ENCODE assay signal across 1 cellular context in genomic region chr5:178577376-178577839, GRCh38.
TF ChIP-seq lines count a peak whose summit lies in the region.

No MANE protein-coding gene starts in this region.

TF ChIP-seq in WTC11, 78 proteins besides CTCF, POLR2A, EP300 and RAD21 (continued from another document):
- TF ChIP-seq MAX (CRISPR knock-in tag; IDR thresholded peaks at IDR 0.05) (peak; percentile 65), ZNF317 (CRISPR knock-in tag; IDR thresholded peaks at IDR 0.05; ENCODE audit: borderline replicate concordance, low read depth) (no peak), ZNF512 (CRISPR knock-in tag; IDR thresholded peaks at IDR 0.05; ENCODE audit: borderline replicate concordance) (no peak), E2F4 (CRISPR knock-in tag; IDR thresholded peaks at IDR 0.05; ENCODE audit: borderline replicate concordance, low read depth) (no peak), GTF2I (CRISPR knock-in tag; conservative IDR thresholded peaks at IDR 0.05) (no peak), IRF2 (CRISPR knock-in tag; IDR thresholded peaks at IDR 0.05; ENCODE audit: borderline replicate concordance, low read depth) (no peak), SOX15 (CRISPR knock-in tag; IDR thresholded peaks at IDR 0.05) (no peak), ZSCAN18 (CRISPR knock-in tag; IDR thresholded peaks at IDR 0.05) (no peak), PRRX2 (CRISPR knock-in tag; IDR thresholded peaks at IDR 0.05) (no peak)
- TF ChIP-seq, protein P1, sequence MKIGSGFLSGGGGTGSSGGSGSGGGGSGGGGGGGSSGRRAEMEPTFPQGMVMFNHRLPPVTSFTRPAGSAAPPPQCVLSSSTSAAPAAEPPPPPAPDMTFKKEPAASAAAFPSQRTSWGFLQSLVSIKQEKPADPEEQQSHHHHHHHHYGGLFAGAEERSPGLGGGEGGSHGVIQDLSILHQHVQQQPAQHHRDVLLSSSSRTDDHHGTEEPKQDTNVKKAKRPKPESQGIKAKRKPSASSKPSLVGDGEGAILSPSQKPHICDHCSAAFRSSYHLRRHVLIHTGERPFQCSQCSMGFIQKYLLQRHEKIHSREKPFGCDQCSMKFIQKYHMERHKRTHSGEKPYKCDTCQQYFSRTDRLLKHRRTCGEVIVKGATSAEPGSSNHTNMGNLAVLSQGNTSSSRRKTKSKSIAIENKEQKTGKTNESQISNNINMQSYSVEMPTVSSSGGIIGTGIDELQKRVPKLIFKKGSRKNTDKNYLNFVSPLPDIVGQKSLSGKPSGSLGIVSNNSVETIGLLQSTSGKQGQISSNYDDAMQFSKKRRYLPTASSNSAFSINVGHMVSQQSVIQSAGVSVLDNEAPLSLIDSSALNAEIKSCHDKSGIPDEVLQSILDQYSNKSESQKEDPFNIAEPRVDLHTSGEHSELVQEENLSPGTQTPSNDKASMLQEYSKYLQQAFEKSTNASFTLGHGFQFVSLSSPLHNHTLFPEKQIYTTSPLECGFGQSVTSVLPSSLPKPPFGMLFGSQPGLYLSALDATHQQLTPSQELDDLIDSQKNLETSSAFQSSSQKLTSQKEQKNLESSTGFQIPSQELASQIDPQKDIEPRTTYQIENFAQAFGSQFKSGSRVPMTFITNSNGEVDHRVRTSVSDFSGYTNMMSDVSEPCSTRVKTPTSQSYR (CRISPR knock-in tag; IDR thresholded peaks at IDR 0.05), result 0 out of 2 replicates have a peak, but pooled peaks have one; percentile 47
- TF ChIP-seq, protein P2, sequence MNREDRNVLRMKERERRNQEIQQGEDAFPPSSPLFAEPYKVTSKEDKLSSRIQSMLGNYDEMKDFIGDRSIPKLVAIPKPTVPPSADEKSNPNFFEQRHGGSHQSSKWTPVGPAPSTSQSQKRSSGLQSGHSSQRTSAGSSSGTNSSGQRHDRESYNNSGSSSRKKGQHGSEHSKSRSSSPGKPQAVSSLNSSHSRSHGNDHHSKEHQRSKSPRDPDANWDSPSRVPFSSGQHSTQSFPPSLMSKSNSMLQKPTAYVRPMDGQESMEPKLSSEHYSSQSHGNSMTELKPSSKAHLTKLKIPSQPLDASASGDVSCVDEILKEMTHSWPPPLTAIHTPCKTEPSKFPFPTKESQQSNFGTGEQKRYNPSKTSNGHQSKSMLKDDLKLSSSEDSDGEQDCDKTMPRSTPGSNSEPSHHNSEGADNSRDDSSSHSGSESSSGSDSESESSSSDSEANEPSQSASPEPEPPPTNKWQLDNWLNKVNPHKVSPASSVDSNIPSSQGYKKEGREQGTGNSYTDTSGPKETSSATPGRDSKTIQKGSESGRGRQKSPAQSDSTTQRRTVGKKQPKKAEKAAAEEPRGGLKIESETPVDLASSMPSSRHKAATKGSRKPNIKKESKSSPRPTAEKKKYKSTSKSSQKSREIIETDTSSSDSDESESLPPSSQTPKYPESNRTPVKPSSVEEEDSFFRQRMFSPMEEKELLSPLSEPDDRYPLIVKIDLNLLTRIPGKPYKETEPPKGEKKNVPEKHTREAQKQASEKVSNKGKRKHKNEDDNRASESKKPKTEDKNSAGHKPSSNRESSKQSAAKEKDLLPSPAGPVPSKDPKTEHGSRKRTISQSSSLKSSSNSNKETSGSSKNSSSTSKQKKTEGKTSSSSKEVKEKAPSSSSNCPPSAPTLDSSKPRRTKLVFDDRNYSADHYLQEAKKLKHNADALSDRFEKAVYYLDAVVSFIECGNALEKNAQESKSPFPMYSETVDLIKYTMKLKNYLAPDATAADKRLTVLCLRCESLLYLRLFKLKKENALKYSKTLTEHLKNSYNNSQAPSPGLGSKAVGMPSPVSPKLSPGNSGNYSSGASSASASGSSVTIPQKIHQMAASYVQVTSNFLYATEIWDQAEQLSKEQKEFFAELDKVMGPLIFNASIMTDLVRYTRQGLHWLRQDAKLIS (CRISPR knock-in tag; IDR thresholded peaks at IDR 0.05; ENCODE audit: borderline replicate concordance), result no peak
- TF ChIP-seq, protein P3, sequence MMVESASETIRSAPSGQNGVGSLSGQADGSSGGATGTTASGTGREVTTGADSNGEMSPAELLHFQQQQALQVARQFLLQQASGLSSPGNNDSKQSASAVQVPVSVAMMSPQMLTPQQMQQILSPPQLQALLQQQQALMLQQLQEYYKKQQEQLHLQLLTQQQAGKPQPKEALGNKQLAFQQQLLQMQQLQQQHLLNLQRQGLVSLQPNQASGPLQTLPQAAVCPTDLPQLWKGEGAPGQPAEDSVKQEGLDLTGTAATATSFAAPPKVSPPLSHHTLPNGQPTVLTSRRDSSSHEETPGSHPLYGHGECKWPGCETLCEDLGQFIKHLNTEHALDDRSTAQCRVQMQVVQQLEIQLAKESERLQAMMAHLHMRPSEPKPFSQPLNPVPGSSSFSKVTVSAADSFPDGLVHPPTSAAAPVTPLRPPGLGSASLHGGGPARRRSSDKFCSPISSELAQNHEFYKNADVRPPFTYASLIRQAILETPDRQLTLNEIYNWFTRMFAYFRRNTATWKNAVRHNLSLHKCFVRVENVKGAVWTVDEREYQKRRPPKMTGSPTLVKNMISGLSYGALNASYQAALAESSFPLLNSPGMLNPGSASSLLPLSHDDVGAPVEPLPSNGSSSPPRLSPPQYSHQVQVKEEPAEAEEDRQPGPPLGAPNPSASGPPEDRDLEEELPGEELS (CRISPR knock-in tag; IDR thresholded peaks at IDR 0.05), result no peak
- TF ChIP-seq, protein P4, sequence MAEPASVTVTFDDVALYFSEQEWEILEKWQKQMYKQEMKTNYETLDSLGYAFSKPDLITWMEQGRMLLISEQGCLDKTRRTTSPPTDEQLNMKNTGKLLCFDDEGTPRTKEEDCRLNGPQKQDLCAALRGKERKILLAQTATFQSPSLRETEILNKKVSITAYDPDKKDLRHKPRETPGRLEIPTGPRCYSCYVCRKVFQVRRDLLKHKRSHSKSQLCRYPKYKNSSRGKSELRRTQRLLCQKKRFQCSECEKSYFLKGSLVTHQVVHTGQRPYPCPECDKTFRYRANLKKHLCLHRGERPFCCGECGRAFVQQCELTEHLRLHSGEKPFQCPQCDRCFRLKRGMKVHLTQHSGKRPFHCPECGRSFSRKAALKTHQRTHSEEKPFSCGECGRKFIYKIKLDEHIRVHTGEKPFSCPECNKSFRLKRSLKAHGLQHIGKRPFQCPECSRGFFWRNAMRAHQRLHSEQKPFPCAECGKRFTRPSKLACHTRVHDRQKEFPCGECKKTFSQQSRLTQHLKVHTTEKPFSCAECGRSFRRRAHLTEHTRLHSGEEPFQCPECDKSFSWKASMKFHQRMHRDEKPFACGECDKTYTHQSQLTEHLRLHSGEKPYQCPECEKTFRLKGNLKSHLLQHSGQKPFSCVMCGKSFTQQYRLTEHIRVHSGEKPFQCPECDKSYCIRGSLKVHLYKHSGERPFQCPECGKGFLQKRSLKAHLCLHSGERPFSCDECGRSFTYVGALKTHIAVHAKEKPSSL (CRISPR knock-in tag; conservative IDR thresholded peaks at IDR 0.05), result no peak
